8 cellular contexts compared by ENCODE assay signal in genomic region chr19:54209058-54209747, GRCh38. TPM values are rescaled to one million over a fixed set of nuclear protein-coding genes. Genes with fewer than 3 reads are reported as not detected.
A peak's percentile ranks its signal among the peaks of the same experiment; 100 is the strongest.
DNase-seq lines count a peak whose midpoint lies in the region; ATAC-seq and TF ChIP-seq lines count a peak whose summit lies in the region.

No MANE protein-coding gene starts in this region.

- BruUV-seq in IMR-90 (replicated peaks; lab: Mats Ljungman, UMichigan): no TSS peak

- no peak overlapping the region; the same call in 1 of the 2 replicates for H3K4me2 ChIP-seq in IMR-90 (ENCODE audit: low read depth, low read length)

- H3K23ac ChIP-seq in IMR-90 (ENCODE audit: low read depth, low read length): no peak overlapping the region

- no peaks in the 10 kb centered on the region for H3K9me3 Mint-ChIP-seq in naive thymus-derived CD4-positive, alpha-beta T cell

- no peak overlapping the region for H3K14ac ChIP-seq in IMR-90 (replicated peaks; ENCODE audit: low read depth, low read length)

- peak overlapping the region in 2 of 9 donors; percentile 25 to 69 for H3K27ac Mint-ChIP-seq in naive thymus-derived CD4-positive, alpha-beta T cell

- peak overlapping the region; percentile 48; the same call in 1 of the 2 replicates for H3K27ac ChIP-seq in IMR-90 (ENCODE audit: insufficient read depth, low read length)
- peak overlapping the region; percentile 72 for H3K27ac ChIP-seq in colonic mucosa
- H3K27ac ChIP-seq in naive thymus-derived CD4-positive, alpha-beta T cell (ENCODE audit: low read depth, low read length): peak overlapping the region; percentile 1

- peaks cover 6 to 68% of the 10 kb centered on the region in 2 experiments for H3K79me1 ChIP-seq in IMR-90 (ENCODE audit: low read depth in 1 of 2, low read length in 2 of 2)

- H3K4me1 Mint-ChIP-seq in naive thymus-derived CD4-positive, alpha-beta T cell: peaks cover 45 to 72% (median 68%) of the 10 kb centered on the region in 7 donors

- peaks cover 27% of the 10 kb centered on the region for H3K9me1 ChIP-seq in IMR-90 (ENCODE audit: insufficient read depth, low read length)

- peak overlapping the region; percentile 17 for H3K4ac ChIP-seq in IMR-90 (ENCODE audit: low read depth, low read length)

- H4K20me1 ChIP-seq in IMR-90 (ENCODE audit: insufficient read depth, low read length): peaks cover 70% of the 10 kb centered on the region

- TF ChIP-seq CTCF in BE2C (IDR thresholded peaks at IDR 0.05; ENCODE audit: low read depth, low read length): no peak
- TF ChIP-seq CTCF in IMR-90 (conservative IDR thresholded peaks at IDR 0.05; ENCODE audit: low read depth, low read length): no peak
- no peak for TF ChIP-seq CTCF in colonic mucosa (IDR thresholded peaks at IDR 0.05)

- H3K18ac ChIP-seq in IMR-90 (ENCODE audit: low read depth, low read length): no peak overlapping the region

- no peak overlapping the region for H3K9ac ChIP-seq in IMR-90 (ENCODE audit: low read depth, low read length)
- H3K9ac ChIP-seq in colonic mucosa (ENCODE audit: low read depth in 2 of 2, low read length in 2 of 2): peak overlapping the region; percentile 68

- H3K27me3 Mint-ChIP-seq in naive thymus-derived CD4-positive, alpha-beta T cell: no peaks in the 10 kb centered on the region

- dilution Hi-C loops in IMR-90 (cut with HindIII; ENCODE audit: low sequenced_read_pairs, unreplicated experiment): no loop called here

- TF ChIP-seq RAD21 in IMR-90 (IDR thresholded peaks at IDR 0.05; ENCODE audit: low read length): no peak

- peak overlapping the region in 3 of 10 donors; percentile 59 to 78 (median 65) for H3K4me3 Mint-ChIP-seq in naive thymus-derived CD4-positive, alpha-beta T cell

- no peak overlapping the region for H2BK15ac ChIP-seq in IMR-90 (ENCODE audit: low read depth, low read length)

- H3K36me3 ChIP-seq in BE2C (peaks cover 81% of the 10 kb centered on the region), IMR-90 (ENCODE audit: control insufficient read depth, insufficient read depth, low read length) (peaks cover 37% of the 10 kb centered on the region), colonic mucosa (peaks cover 15% of the 10 kb centered on the region)
- H3K36me3 ChIP-seq in naive thymus-derived CD4-positive, alpha-beta T cell (ENCODE audit: control insufficient read depth in 2 of 3, insufficient read depth in 3 of 3, low read length in 3 of 3): peaks cover 4 to 37% (median 14%) of the 10 kb centered on the region in 3 experiments

- no peak overlapping the region for H4K91ac ChIP-seq in IMR-90 (ENCODE audit: insufficient read depth, low read depth, low read length)

- CTCF ChIA-PET in IMR-90 (lab: Yijun Ruan, JAX): interaction anchor here (0.5 to 1.0 kb wide), 2 partner anchors 41 to 400 kb away, joined by 3 to 4 read pairs; no protein-coding TSS in a partner anchor
- CTCF ChIA-PET in naive thymus-derived CD4-positive, alpha-beta T cell (lab: Charles Lee): no interaction called here

- H2AK5ac ChIP-seq in IMR-90 (ENCODE audit: low read depth, low read length): peak overlapping the region; percentile 47; the same call in 1 of the 2 replicates

- TF ChIP-seq POLR2A in IMR-90 (IDR thresholded peaks at IDR 0.05; ENCODE audit: low read depth, low read length): no peak; the same call in 1 of the 2 replicates

- H2AK9ac ChIP-seq in IMR-90 (replicated peaks; ENCODE audit: low read depth, low read length, poor library complexity): peak overlapping the region; percentile 8

- peak; percentile 48 for DNase-seq in BE2C
- no peak for DNase-seq in IMR-90
- DNase-seq in colonic mucosa: no peak
- no peak for DNase-seq in naive thymus-derived CD4-positive, alpha-beta T cell
- DNase-seq in LoVo (ENCODE audit: low spot score): no peak
- DNase-seq in GM03348 (ENCODE audit: low spot score): no peak
- DNase-seq in ureter (ENCODE audit: low spot score): no peak

- H3K56ac ChIP-seq in IMR-90 (ENCODE audit: extremely low read depth, insufficient read depth, low read length): no peak overlapping the region

- in situ Hi-C loops in IMR-90 (cut with MboI; ENCODE audit: low sequenced_read_pairs): loop anchor here (10.0 kb wide), 1 partner anchor 246 kb away; no protein-coding TSS in a partner anchor

- H3K27me3 ChIP-seq in BE2C (no peaks in the 10 kb centered on the region), IMR-90 (ENCODE audit: control insufficient read depth, insufficient read depth, low read length) (no peaks in the 10 kb centered on the region), colonic mucosa (no peaks in the 10 kb centered on the region)
- no peaks in the 10 kb centered on the region for H3K27me3 ChIP-seq in naive thymus-derived CD4-positive, alpha-beta T cell (ENCODE audit: control insufficient read depth in 2 of 2, insufficient read depth in 2 of 2, low read length in 2 of 2)

- H2AFZ ChIP-seq in IMR-90 (replicated peaks; ENCODE audit: low read length, poor library complexity): no peak overlapping the region

- no peak overlapping the region for H2BK120ac ChIP-seq in IMR-90 (ENCODE audit: low read depth, low read length)

- WGBS in IMR-90 (ENCODE audit: extremely low coverage in 2 of 2, insufficient read length in 1 of 2), 2 experiments: 67% methylated on average over 5 of the region's 23 CpGs; no CpG with 5 or more reads in 1 of the 2 experiments

- H3K4me3 ChIP-seq in BE2C (ENCODE audit: low read depth, low read length) (no peak overlapping the region), IMR-90 (ENCODE audit: insufficient read depth, low read depth, low read length) (no peak overlapping the region), colonic mucosa (no peak overlapping the region)
- no peak overlapping the region for H3K4me3 ChIP-seq in naive thymus-derived CD4-positive, alpha-beta T cell (ENCODE audit: low read length)

- H2BK5ac ChIP-seq in IMR-90 (ENCODE audit: low read depth, low read length, poor library complexity, severe bottlenecking): peak overlapping the region; percentile 0

- H4K5ac ChIP-seq in IMR-90 (ENCODE audit: low read depth, low read length): no peak overlapping the region

- ATAC-seq in IMR-90 (ENCODE audit: low read depth) (peak; percentile 34), GM21825 (IDR thresholded peaks at IDR 0.05; ENCODE audit: unreplicated experiment) (no peak)
- ATAC-seq in naive thymus-derived CD4-positive, alpha-beta T cell: no peak

- H4K8ac ChIP-seq in IMR-90 (ENCODE audit: low read depth in 2 of 2, low read length in 2 of 2): no peak overlapping the region

- H3K4me1 ChIP-seq in BE2C (peaks cover 32% of the 10 kb centered on the region), IMR-90 (ENCODE audit: control insufficient read depth, insufficient read depth, low read length) (peaks cover 30% of the 10 kb centered on the region), colonic mucosa (peaks cover 24% of the 10 kb centered on the region)
- peaks cover 47 to 49% of the 10 kb centered on the region in 2 donors for H3K4me1 ChIP-seq in naive thymus-derived CD4-positive, alpha-beta T cell (ENCODE audit: control insufficient read depth in 2 of 2, insufficient read depth in 2 of 2, low read length in 2 of 2)

- H3K9me3 ChIP-seq in BE2C (no peaks in the 10 kb centered on the region; the same call in 1 of the 2 replicates), IMR-90 (ENCODE audit: control insufficient read depth, insufficient read depth, low read length) (no peaks in the 10 kb centered on the region), colonic mucosa (no peaks in the 10 kb centered on the region)
- no peaks in the 10 kb centered on the region for H3K9me3 ChIP-seq in naive thymus-derived CD4-positive, alpha-beta T cell (ENCODE audit: control insufficient read depth in 2 of 3, low read length in 3 of 3)

- H2BK20ac ChIP-seq in IMR-90 (ENCODE audit: low read depth, low read length): no peak overlapping the region

- POLR2A ChIA-PET in IMR-90 (lab: Charles Lee; ENCODE audit: unreplicated experiment): interaction anchor here (1.5 kb wide), 1 partner anchor 19 kb away, joined by 6 read pairs; the partner anchor contains the start of gene MBOAT7
- POLR2A ChIA-PET in naive thymus-derived CD4-positive, alpha-beta T cell (lab: Charles Lee): interaction anchor here (1.0 to 3.0 kb wide), 4 partner anchors 8 to 20 kb away, joined by 3 to 12 read pairs (median 5); partner anchors contain the start of genes MBOAT7 and RPS9

- intact Hi-C loops in IMR-90 (cut with micrococcal nuclease) (no loop called here), colonic mucosa (cut with DNase I) (no loop called here)
- intact Hi-C loops in naive thymus-derived CD4-positive, alpha-beta T cell (cut with micrococcal nuclease): loop anchor here in 1 of 2 donors (2.0 kb wide), 2 partner anchors 20 to 22 kb away; partner anchors contain the start of gene MBOAT7

- peaks cover 4 to 36% (median 14%) of the 10 kb centered on the region in 5 donors for H3K36me3 Mint-ChIP-seq in naive thymus-derived CD4-positive, alpha-beta T cell

RNA-seq across cellular contexts. Expression of gene RPS9, which starts 8.5 kb away (rescaled TPM):
- 848 TPM for polyA plus RNA-seq in BE2C (2012; ENCODE audit: insufficient read depth, insufficient read length, low read depth)
- total RNA-seq in IMR-90 (2012; rRNA removed): 1,531 and 2,225 TPM in 2 replicates
- 2,323 and 2,588 TPM in 2 replicates for polyA plus RNA-seq in IMR-90 (2012; rRNA removed)
- polyA plus RNA-seq in IMR-90 (2012; cell fraction: cytosol; rRNA removed): 5,840 and 5,869 TPM in 2 replicates
- polyA plus RNA-seq in IMR-90 (2012; cell fraction: nucleus; rRNA removed; ENCODE audit: low replicate concordance): 1,199 and 1,463 TPM in 2 replicates
- total RNA-seq in colonic mucosa: 1,000 to 10,000 TPM; 1,149 to 1,300 TPM
- total RNA-seq in naive thymus-derived CD4-positive, alpha-beta T cell: 1,000 to 10,000 TPM; 1,217 to 2,149 (median 1,306) TPM
- polyA plus RNA-seq in naive thymus-derived CD4-positive, alpha-beta T cell: 1,000 to 10,000 TPM; 1,192 to 1,308 TPM
- 1,389 TPM for total RNA-seq in ureter

RNA-seq across cellular contexts. Expression of gene LILRB3, which starts 13.6 kb away (rescaled TPM):
- 1.0 TPM for polyA plus RNA-seq in BE2C (2012; ENCODE audit: insufficient read depth, insufficient read length, low read depth)
- total RNA-seq in IMR-90 (2012; rRNA removed) (not detected in 2 replicates), colonic mucosa (1 to 10 TPM in 1 of 2 donors, under 1 TPM in 1; 0.44 to 4.1 TPM), ureter (5.6 TPM)
- polyA plus RNA-seq in IMR-90 (2012; rRNA removed): not detected in 2 replicates
- polyA plus RNA-seq in IMR-90 (2012; cell fraction: cytosol; rRNA removed): not detected in 2 replicates
- polyA plus RNA-seq in IMR-90 (2012; cell fraction: nucleus; rRNA removed; ENCODE audit: low replicate concordance): not detected in 2 replicates
- total RNA-seq in naive thymus-derived CD4-positive, alpha-beta T cell: 10 to 100 TPM in 1 of 5 experiments, 1 to 10 TPM in 4; 1.9 to 76.4 (median 2.1) TPM
- under 1 TPM in 1 of 2 donors, not detected in 1; 0.40 TPM for polyA plus RNA-seq in naive thymus-derived CD4-positive, alpha-beta T cell

RNA-seq across cellular contexts. Expression of gene TSEN34, which starts 18.1 kb away (rescaled TPM):
- 27.7 TPM for polyA plus RNA-seq in BE2C (2012; ENCODE audit: insufficient read depth, insufficient read length, low read depth)
- total RNA-seq in IMR-90 (2012; rRNA removed) (32.1 and 34.4 TPM in 2 replicates), colonic mucosa (10 to 100 TPM; 47.9 to 52.7 TPM), ureter (27.7 TPM)
- 69.4 and 85.4 TPM in 2 replicates for polyA plus RNA-seq in IMR-90 (2012; rRNA removed)
- polyA plus RNA-seq in IMR-90 (2012; cell fraction: cytosol; rRNA removed): 76.0 and 115 TPM in 2 replicates
- 23.3 and 54.8 TPM in 2 replicates for polyA plus RNA-seq in IMR-90 (2012; cell fraction: nucleus; rRNA removed; ENCODE audit: low replicate concordance)
- total RNA-seq in naive thymus-derived CD4-positive, alpha-beta T cell: 10 to 100 TPM in 4 of 5 experiments, 1 to 10 TPM in 1; 9.5 to 24.2 (median 17.8) TPM
- 10 to 100 TPM; 29.5 to 48.7 TPM for polyA plus RNA-seq in naive thymus-derived CD4-positive, alpha-beta T cell

RNA-seq across cellular contexts. Expression of gene MBOAT7, which starts 19.8 kb away (rescaled TPM):
- 14.1 TPM for polyA plus RNA-seq in BE2C (2012; ENCODE audit: insufficient read depth, insufficient read length, low read depth)
- total RNA-seq in IMR-90 (2012; rRNA removed): 9.2 and 11.3 TPM in 2 replicates
- polyA plus RNA-seq in IMR-90 (2012; rRNA removed): 121 and 137 TPM in 2 replicates
- polyA plus RNA-seq in IMR-90 (2012; cell fraction: cytosol; rRNA removed): 132 and 169 TPM in 2 replicates
- polyA plus RNA-seq in IMR-90 (2012; cell fraction: nucleus; rRNA removed; ENCODE audit: low replicate concordance): 124 and 275 TPM in 2 replicates
- 100 to 1,000 TPM; 122 to 142 TPM for total RNA-seq in colonic mucosa
- 10 to 100 TPM; 25.8 to 79.4 (median 43.0) TPM for total RNA-seq in naive thymus-derived CD4-positive, alpha-beta T cell
- 10 to 100 TPM; 11.3 to 18.9 TPM for polyA plus RNA-seq in naive thymus-derived CD4-positive, alpha-beta T cell
- 175 TPM for total RNA-seq in ureter

RNA-seq across cellular contexts. Expression of gene LILRA6, which starts 33.4 kb away (rescaled TPM):
- polyA plus RNA-seq in BE2C (2012; ENCODE audit: insufficient read depth, insufficient read length, low read depth): not detected
- total RNA-seq in IMR-90 (2012; rRNA removed) (not detected in 2 replicates), colonic mucosa (1 to 10 TPM in 1 of 2 donors, under 1 TPM in 1; 0.54 to 2.3 TPM), ureter (1.6 TPM)
- not detected in 2 replicates for polyA plus RNA-seq in IMR-90 (2012; rRNA removed)
- not detected in 2 replicates for polyA plus RNA-seq in IMR-90 (2012; cell fraction: cytosol; rRNA removed)
- not detected in 2 replicates for polyA plus RNA-seq in IMR-90 (2012; cell fraction: nucleus; rRNA removed; ENCODE audit: low replicate concordance)
- total RNA-seq in naive thymus-derived CD4-positive, alpha-beta T cell: 10 to 100 TPM in 1 of 5 experiments, 1 to 10 TPM in 1, under 1 TPM in 3; 0.24 to 27.0 (median 0.97) TPM
- polyA plus RNA-seq in naive thymus-derived CD4-positive, alpha-beta T cell: under 1 TPM; 0.12 to 0.36 TPM

Comparison
In these comparisons a context has a peak if more than half of its experiments do, and no peak if none do; other contexts are left out.
1. H3K27ac ChIP-seq: peak in every context shown above with its lines; median percentile 72 in colonic mucosa; 48 in IMR-90; 1 in naive thymus-derived CD4-positive, alpha-beta T cell.